8 cellular contexts compared by ENCODE assay signal in the genomic region with DNA sequence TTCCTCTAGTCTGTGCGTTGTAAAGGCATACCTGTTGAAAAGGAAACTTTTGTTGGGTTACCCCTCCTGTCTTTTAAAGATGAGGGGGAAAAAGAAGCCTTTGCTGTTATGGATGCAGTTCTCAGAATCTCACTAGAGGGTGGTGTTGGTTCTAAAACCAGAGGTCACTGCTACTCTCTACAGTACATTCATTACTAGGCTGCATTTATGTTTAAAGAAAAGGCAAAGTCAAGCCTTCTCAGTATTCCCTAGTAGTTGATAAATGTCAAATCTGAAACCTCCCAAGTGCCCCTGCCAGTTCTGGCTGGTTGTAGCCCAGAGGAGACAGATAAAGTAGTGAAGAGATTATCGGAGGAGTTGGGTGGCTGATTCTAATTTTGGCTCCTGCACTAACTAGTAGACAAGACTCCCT. TPM values are rescaled to one million over a fixed set of nuclear protein-coding genes. Genes with fewer than 3 reads are reported as not detected.
A peak's percentile ranks its signal among the peaks of the same experiment; 100 is the strongest.
DNase-seq lines count a peak whose midpoint lies in the region; ATAC-seq, FAIRE-seq and TF ChIP-seq lines count a peak whose summit lies in the region.

No MANE protein-coding gene starts in this region.

- no peak for TF ChIP-seq EP300 in tibial nerve (IDR thresholded peaks at IDR 0.05)

- no peak overlapping the region for H3K27ac ChIP-seq in tibial nerve

- 15 to 21% methylated on average over 2 of the region's 2 CpGs for WGBS in tibial nerve, 2 donors

- H3K4me1 ChIP-seq in tibial nerve: peaks cover 0 to 34% (median 11%) of the 10 kb centered on the region in 4 donors

- TF ChIP-seq CTCF in AG10803 (conservative IDR thresholded peaks at IDR 0.05; ENCODE audit: low read length): peak; percentile 98
- TF ChIP-seq CTCF in GM12873 (IDR thresholded peaks at IDR 0.05; ENCODE audit: insufficient read depth, low read depth, low read length, missing control alignments): peak; percentile 72
- TF ChIP-seq CTCF in bronchial epithelial cell (IDR thresholded peaks at IDR 0.05; ENCODE audit: insufficient read depth, low read length, severe bottlenecking): peak; percentile 79
- TF ChIP-seq CTCF in tibial nerve (IDR thresholded peaks at IDR 0.05): peak; percentile 60 to 81 (median 66)

- peak; percentile 62 for DNase-seq in AG10803 (ENCODE audit: low read depth)
- DNase-seq in OCI-M2 (lab: John Stamatoyannopoulos, UW; ENCODE audit: unreplicated experiment): peak; percentile 20
- peak; percentile 59 for DNase-seq in bronchial epithelial cell (ENCODE audit: low read depth)
- DNase-seq in kidney tubule cell (ENCODE audit: low spot score): peak; percentile 55
- peak in 1 of 2 donors; percentile 66 for DNase-seq in tibial nerve (ENCODE audit: low spot score in 2 of 2)
- DNase-seq in activated CD4-positive, CD25-positive, alpha-beta regulatory T cell (lab: John Stamatoyannopoulos, UW): no peak

- H3K27me3 ChIP-seq in bronchial epithelial cell (ENCODE audit: control insufficient read depth, insufficient read depth, low read length): peaks cover 9% of the 10 kb centered on the region
- H3K27me3 ChIP-seq in tibial nerve: no peaks in the 10 kb centered on the region

- no peak overlapping the region for H3K4me3 ChIP-seq in AG10803 (ENCODE audit: low read length)
- no peak overlapping the region for H3K4me3 ChIP-seq in bronchial epithelial cell (ENCODE audit: low read depth, low read length)
- no peak overlapping the region for H3K4me3 ChIP-seq in tibial nerve

- TF ChIP-seq POLR2A in tibial nerve (IDR thresholded peaks at IDR 0.05): no peak

- FAIRE-seq in bronchial epithelial cell (lab: Jason Lieb, UNC): peak; percentile 36

- H3K36me3 ChIP-seq in bronchial epithelial cell (ENCODE audit: control insufficient read depth, insufficient read depth, low read length): no peaks in the 10 kb centered on the region
- H3K36me3 ChIP-seq in tibial nerve: no peaks in the 10 kb centered on the region

- ATAC-seq in HG03280 (IDR thresholded peaks at IDR 0.05; ENCODE audit: unreplicated experiment): peak; percentile 31

- no peaks in the 10 kb centered on the region for H3K9me3 ChIP-seq in tibial nerve

RNA-seq across cellular contexts. Expression of a gene that starts 1.4 kb away (rescaled TPM):
- under 0.01 TPM in 1 of 2 replicates, not detected in the other for total RNA-seq in bronchial epithelial cell
- 10 to 100 TPM in 1 of 4 donors, 1 to 10 TPM in 3; 6.6 to 10.0 (median 7.9) TPM for total RNA-seq in tibial nerve

RNA-seq across cellular contexts. Expression of a gene that starts 17.9 kb away (rescaled TPM):
- total RNA-seq in bronchial epithelial cell (not detected in 2 replicates), tibial nerve (not detected)

Comparison
In these comparisons a context has a peak if more than half of its experiments do, and no peak if none do; other contexts are left out.
1. DNase-seq: peak in AG10803 (single experiment), OCI-M2 (single experiment), bronchial epithelial cell (single experiment) and kidney tubule cell (single experiment); none in activated CD4-positive, CD25-positive, alpha-beta regulatory T cell (0 of 4).
2. Peak in every context shown above with its lines, with median percentiles within 50 percentile points of each other: CTCF ChIP-seq.